In the genomic region with DNA sequence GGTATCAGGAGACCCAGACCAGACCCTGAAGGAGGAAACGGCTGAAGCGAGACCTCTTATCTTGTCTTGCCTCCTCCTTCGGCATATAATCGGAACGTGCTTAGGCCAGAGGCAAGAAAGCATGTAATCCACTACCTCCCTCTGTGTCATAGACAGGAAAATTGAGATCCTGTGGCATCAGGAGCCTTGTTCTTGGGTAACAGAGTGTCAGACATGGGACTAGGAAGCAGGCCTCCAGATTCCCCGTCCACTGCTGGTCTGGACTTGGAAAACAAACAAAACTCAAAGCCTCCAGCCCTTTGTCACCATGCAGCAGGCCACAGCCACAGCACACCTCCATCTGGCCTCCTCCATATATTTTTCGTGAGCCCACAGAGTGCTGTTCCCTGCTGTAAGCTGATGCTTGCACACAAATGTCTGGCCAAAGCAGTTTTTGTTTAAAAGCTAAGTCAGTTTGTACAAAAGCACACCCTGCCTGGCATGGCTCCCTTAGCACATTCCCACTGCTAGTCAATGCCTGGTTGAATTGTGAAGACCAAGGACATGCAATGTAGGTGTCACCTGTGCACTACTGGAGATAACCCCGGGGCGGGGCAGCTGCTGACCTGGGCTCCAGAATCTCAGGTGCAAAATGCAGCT, we compare ENCODE assay signal across 1 cellular context.
TF ChIP-seq lines count a peak whose summit lies in the region.

No MANE protein-coding gene starts in this region.

TF ChIP-seq in IMR-90, 13 proteins besides CTCF, POLR2A, EP300 and RAD21 (continued from another document):
- TF ChIP-seq MAZ (IDR thresholded peaks at IDR 0.05; ENCODE audit: borderline replicate concordance, low read depth, low read length), result no peak
- TF ChIP-seq, protein P1, sequence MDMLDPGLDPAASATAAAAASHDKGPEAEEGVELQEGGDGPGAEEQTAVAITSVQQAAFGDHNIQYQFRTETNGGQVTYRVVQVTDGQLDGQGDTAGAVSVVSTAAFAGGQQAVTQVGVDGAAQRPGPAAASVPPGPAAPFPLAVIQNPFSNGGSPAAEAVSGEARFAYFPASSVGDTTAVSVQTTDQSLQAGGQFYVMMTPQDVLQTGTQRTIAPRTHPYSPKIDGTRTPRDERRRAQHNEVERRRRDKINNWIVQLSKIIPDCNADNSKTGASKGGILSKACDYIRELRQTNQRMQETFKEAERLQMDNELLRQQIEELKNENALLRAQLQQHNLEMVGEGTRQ (IDR thresholded peaks at IDR 0.05; ENCODE audit: low read depth, low read length), result no peak
- TF ChIP-seq MXI1 (IDR thresholded peaks at IDR 0.05; ENCODE audit: borderline replicate concordance, low read depth, low read length), result no peak
- TF ChIP-seq ELK1 (IDR thresholded peaks at IDR 0.05; ENCODE audit: borderline replicate concordance, low read depth, low read length), result no peak
